In genomic region chr12:121648458-121649028, GRCh38 we compare ENCODE assay signal across 26 cellular contexts. TPM values are rescaled to one million over a fixed set of nuclear protein-coding genes. Genes with fewer than 3 reads are reported as not detected.
DNase-seq lines count a peak whose midpoint lies in the region; ATAC-seq, FAIRE-seq and TF ChIP-seq lines count a peak whose summit lies in the region.
"Had no signal": no experiment of that assay in that cellular context is flagged by ENCODE, and none has a peak within 500 bp of the region (broad histone marks: within the 10 kb centered on the region; RNA-seq: fewer than 3 reads in every experiment).

No MANE protein-coding gene starts in this region.

- H3K36me3 ChIP-seq in KOPT-K1 (ENCODE audit: insufficient read depth, low read length) (peaks cover 64% of the 10 kb centered on the region), K562 (ENCODE audit: control insufficient read depth, insufficient read depth, low read length) (no peaks in the 10 kb centered on the region), neutrophil (peaks cover 2% of the 10 kb centered on the region), breast epithelium (no peaks in the 10 kb centered on the region)
- H3K36me3 ChIP-seq: colonic mucosa, pancreas, tibial artery had no signal

- FAIRE-seq in K562 (lab: Jason Lieb, UNC), result peak; percentile 44
- no peak for FAIRE-seq in RCC 7860 (lab: Jason Lieb, UNC)
- FAIRE-seq: pancreas had no signal

- 90% methylated on average over 11 of the region's 11 CpGs for WGBS in K562 (ENCODE audit: insufficient coverage, low coverage, missing lambda C conversion rate)

- H3K27ac ChIP-seq in KOPT-K1 (ENCODE audit: low read depth, low read length, poor library complexity, severe bottlenecking) (peak overlapping the region; percentile 68), K562 (ENCODE audit: extremely low read depth, low read depth, low read length) (no peak overlapping the region), neutrophil (peak overlapping the region; percentile 80), breast epithelium (no peak overlapping the region)
- H3K27ac ChIP-seq: 22Rv1, colonic mucosa, gastroesophageal sphincter, pancreas, tibial artery had no signal

- no TSS peak for BruUV-seq in K562 (replicated peaks; lab: Mats Ljungman, UMichigan)

- no peaks in the 10 kb centered on the region for H3K9me3 ChIP-seq in KOPT-K1 (ENCODE audit: insufficient read depth, low read length, poor library complexity, severe bottlenecking)
- H3K9me3 ChIP-seq in K562 (replicated peaks; ENCODE audit: control insufficient read depth, insufficient read depth, low read depth, low read length), result no peaks in the 10 kb centered on the region
- no peaks in the 10 kb centered on the region for H3K9me3 ChIP-seq in neutrophil
- H3K9me3 ChIP-seq in breast epithelium, result no peaks in the 10 kb centered on the region
- H3K9me3 ChIP-seq: colonic mucosa, gastroesophageal sphincter, pancreas, tibial artery had no signal

- peaks cover 2% of the 10 kb centered on the region for H3K9me1 ChIP-seq in K562 (ENCODE audit: control insufficient read depth, insufficient read depth, low read length)

- H3K4me1 ChIP-seq in K562 (replicated peaks in 1 of 2; ENCODE audit: control insufficient read depth in 2 of 2, insufficient read depth in 2 of 2, low read length in 2 of 2) (peaks cover 10 to 20% of the 10 kb centered on the region in 2 experiments), neutrophil (ENCODE audit: control insufficient read depth in 1 of 2, insufficient read depth in 1 of 2, low read depth in 1 of 2, low read length in 1 of 2) (peaks cover 36 to 40% of the 10 kb centered on the region in 2 experiments), breast epithelium (no peaks in the 10 kb centered on the region)
- H3K4me1 ChIP-seq: colonic mucosa, gastroesophageal sphincter, pancreas, tibial artery had no signal

- H3K27me3 ChIP-seq in K562 (ENCODE audit: control insufficient read depth in 2 of 2, insufficient read depth in 2 of 2, low read length in 2 of 2) (no peaks in the 10 kb centered on the region), neutrophil (no peaks in the 10 kb centered on the region), breast epithelium (no peaks in the 10 kb centered on the region)
- H3K27me3 ChIP-seq: colonic mucosa, gastroesophageal sphincter, pancreas, tibial artery had no signal

- TF ChIP-seq CTCF in K562 (IDR thresholded peaks at IDR 0.05 in 2 of 3, conservative IDR thresholded peaks at IDR 0.05 in 1 of 3; ENCODE audit: insufficient read depth in 2 of 3, low read depth in 1 of 3, low read length in 3 of 3), result no peak
- TF ChIP-seq CTCF in neutrophil (IDR thresholded peaks at IDR 0.05), result no peak
- TF ChIP-seq CTCF in breast epithelium (IDR thresholded peaks at IDR 0.05), result no peak

- peak; percentile 36 for DNase-seq in DMS153 (lab: John Stamatoyannopoulos, UW)
- no peak for DNase-seq in DMS153 treated with DMSO at 0.1 percent for 48 hours (lab: John Stamatoyannopoulos, UW; ENCODE audit: unreplicated experiment)
- no peak for DNase-seq in K562 (ENCODE audit: extremely low read depth in 1 of 4, low spot score in 3 of 4)
- DNase-seq in RCC 7860 (ENCODE audit: low spot score), result no peak
- DNase-seq in breast epithelium (ENCODE audit: low spot score in 2 of 2), result no peak
- DNase-seq: activated CD4-positive, alpha-beta T cell treated with anti-CD3 and anti-CD28 coated beads for 48 hours; activated CD8-positive, alpha-beta memory T cell treated with anti-CD3 and anti-CD28 coated beads, Interleukin-2, amount 50 U/mL, for 48 hours; CD4-positive, alpha-beta memory T cell; colonic mucosa; hypothalamus; naive thymus-derived CD8-positive, alpha-beta T cell; NCI-H1105; NCI-H526 treated with DMSO at 0.1 percent for 48 hours; pancreas; right cardiac atrium; stimulated activated CD4-positive, alpha-beta T cell treated with anti-CD3 and anti-CD28 coated beads, Interleukin-4, amount 100 ng/mL, for 4 hours; stimulated activated naive CD8-positive, alpha-beta T cell treated with anti-CD3 and anti-CD28 coated beads, Interleukin-15, Interleukin-2, amounts not matched to agents 100 U/mL and 50 U/mL, for 24 hours; tibial artery had no signal

- no peak for TF ChIP-seq EP300 in K562 (IDR thresholded peaks at IDR 0.05; ENCODE audit: low read length)

- H2AFZ ChIP-seq in K562 (ENCODE audit: low read depth, low read length), result no peak overlapping the region

- H3K4me3 ChIP-seq in K562 (no peak overlapping the region), neutrophil (ENCODE audit: low read depth in 1 of 2, low read length in 1 of 2) (no peak overlapping the region), breast epithelium (no peak overlapping the region)
- H3K4me3 ChIP-seq: colonic mucosa, gastroesophageal sphincter, pancreas, tibial artery had no signal

- H3K79me2 ChIP-seq in K562 (ENCODE audit: control insufficient read depth, insufficient read depth, low read length), result no peaks in the 10 kb centered on the region

- H3K4me2 ChIP-seq in K562 (ENCODE audit: insufficient read depth, low read length), result no peak overlapping the region

- TF ChIP-seq RAD21 in K562 (CRISPR knock-in tag; conservative IDR thresholded peaks at IDR 0.05 in 1 of 2, IDR thresholded peaks at IDR 0.05 in 1 of 2), result no peak

- no peak for TF ChIP-seq POLR2A in K562 (conservative IDR thresholded peaks at IDR 0.05)
- TF ChIP-seq POLR2A in breast epithelium (IDR thresholded peaks at IDR 0.05), result no peak

- no peak overlapping the region for H3K9ac ChIP-seq in K562 (ENCODE audit: insufficient read depth in 1 of 2, low read depth in 2 of 2, low read length in 2 of 2)

- POLR2A ChIA-PET in K562 (lab: Yijun Ruan, JAX), result interaction anchor here (0.5 to 1.2 kb wide), 3 partner anchors 16 to 23 kb away, joined by 3 to 4 read pairs (median 3); no protein-coding TSS in a partner anchor

- ATAC-seq in K562 (no peak), HG02588 (IDR thresholded peaks at IDR 0.05; ENCODE audit: unreplicated experiment) (no peak)
- ATAC-seq: gastroesophageal sphincter, left lobe of liver, pancreas, right cardiac atrium had no signal

- H4K20me1 ChIP-seq in K562 (replicated peaks; ENCODE audit: control insufficient read depth, insufficient read depth, low read length), result no peaks in the 10 kb centered on the region

- CTCF ChIA-PET in K562 (lab: Yijun Ruan, JAX; ENCODE audit: low intra/inter-chr PET ratio), result no interaction called here

- intact Hi-C loops in K562 (cut with micrococcal nuclease), result loop anchor here (2.0 kb wide), 1 partner anchor 22 kb away; the partner anchor contains the start of gene ORAI1
- intact Hi-C loops in breast epithelium (cut with DNase I; ENCODE audit: low total_unique reads), result no loop called here

- in situ Hi-C loops in K562 (cut with MboI), result no loop called here

RNA-seq across cellular contexts. Expression of gene MORN3, which starts 20.9 kb away (rescaled TPM):
- total RNA-seq in K562 (2011; cell fraction: chromatin; rRNA removed; ENCODE audit: low replicate concordance), result 0.14 and 0.25 TPM in 2 replicates
- 0.17 TPM in 1 of 2 replicates, not detected in the other for total RNA-seq in K562 (2011; cell fraction: nucleolus; rRNA removed)
- total RNA-seq in K562 (2011; cell fraction: nucleoplasm; rRNA removed), result 0.31 TPM in 1 of 2 replicates, not detected in the other
- 0.09 and 0.12 TPM in 2 replicates for total RNA-seq in K562 (2014; rRNA removed)
- total RNA-seq in K562 (2014; rRNA removed; fragmentation: Illumina TruSeq; extraction: Trizol), result 0.22 and 0.26 TPM in 2 replicates
- 0.11 TPM in 2 replicates for total RNA-seq in K562 (2015; rRNA removed; fragmentation: Illumina TruSeq; extraction: Trizol)
- 0.22 TPM in 2 replicates for total RNA-seq in K562 (2021)
- 0.20 and 0.28 TPM in 2 replicates for polyA plus RNA-seq in K562 (2011; rRNA removed)
- polyA plus RNA-seq in K562 (2011; cell fraction: cytosol; rRNA removed), result 0.32 and 0.39 TPM in 2 replicates
- 0.07 and 0.29 TPM in 2 replicates for polyA plus RNA-seq in K562 (2011; cell fraction: nucleus; rRNA removed)
- 0.18 and 0.25 TPM in 2 replicates for polyA plus RNA-seq in K562 (2012)
- polyA plus RNA-seq in K562 (2014; fragmentation: Illumina TruSeq; extraction: Trizol), result 0.19 and 0.32 TPM in 2 replicates
- polyA plus RNA-seq in K562 (2014; fragmentation: Nextera tagmentation; extraction: Ambion mirVana), result under 1 TPM; 0.25 to 0.27 TPM
- polyA plus RNA-seq in K562 (2014; rRNA removed), result 0.12 and 0.15 TPM in 2 replicates
- 0.11 TPM in 1 of 2 replicates, not detected in the other for polyA minus RNA-seq in K562 (2011; rRNA and poly(A)+ RNA removed)
- not detected in 2 replicates for polyA minus RNA-seq in K562 (2011; cell fraction: cytosol; rRNA and poly(A)+ RNA removed)
- polyA minus RNA-seq in K562 (2011; cell fraction: nucleus; rRNA and poly(A)+ RNA removed), result not detected in 2 replicates
- total RNA-seq in breast epithelium, result 1 to 10 TPM in 1 of 3 donors, under 1 TPM in 1, not detected in 1; 0.29 to 2.0 TPM
- total RNA-seq: colonic mucosa, left lobe of liver, RPMI7951, SK-MEL-5 had no signal

RNA-seq across cellular contexts. Expression of gene ORAI1, which starts 22.2 kb away (rescaled TPM):
- 8.2 and 28.4 TPM in 2 replicates for total RNA-seq in K562 (2011; cell fraction: chromatin; rRNA removed; ENCODE audit: low replicate concordance)
- total RNA-seq in K562 (2011; cell fraction: nucleolus; rRNA removed), result 44.5 and 57.0 TPM in 2 replicates
- total RNA-seq in K562 (2011; cell fraction: nucleoplasm; rRNA removed), result 25.6 and 29.5 TPM in 2 replicates
- total RNA-seq in K562 (2014; rRNA removed), result 9.8 and 13.2 TPM in 2 replicates
- 2.2 and 2.6 TPM in 2 replicates for total RNA-seq in K562 (2014; rRNA removed; fragmentation: Illumina TruSeq; extraction: Trizol)
- total RNA-seq in K562 (2015; rRNA removed; fragmentation: Illumina TruSeq; extraction: Trizol), result 9.3 and 9.4 TPM in 2 replicates
- 23.8 and 24.4 TPM in 2 replicates for total RNA-seq in K562 (2021)
- polyA plus RNA-seq in K562 (2011; rRNA removed), result 9.3 and 15.7 TPM in 2 replicates
- polyA plus RNA-seq in K562 (2011; cell fraction: cytosol; rRNA removed), result 18.2 and 58.0 TPM in 2 replicates
- 9.6 and 14.9 TPM in 2 replicates for polyA plus RNA-seq in K562 (2011; cell fraction: nucleus; rRNA removed)
- polyA plus RNA-seq in K562 (2012), result 25.0 and 36.1 TPM in 2 replicates
- 5.5 and 16.0 TPM in 2 replicates for polyA plus RNA-seq in K562 (2014; fragmentation: Illumina TruSeq; extraction: Trizol)
- 1 to 10 TPM; 2.9 to 3.7 TPM for polyA plus RNA-seq in K562 (2014; fragmentation: Nextera tagmentation; extraction: Ambion mirVana)
- 18.1 and 26.9 TPM in 2 replicates for polyA plus RNA-seq in K562 (2014; rRNA removed)
- 5.4 and 7.7 TPM in 2 replicates for polyA minus RNA-seq in K562 (2011; rRNA and poly(A)+ RNA removed)
- 29.4 and 32.0 TPM in 2 replicates for polyA minus RNA-seq in K562 (2011; cell fraction: cytosol; rRNA and poly(A)+ RNA removed)
- polyA minus RNA-seq in K562 (2011; cell fraction: nucleus; rRNA and poly(A)+ RNA removed), result 7.9 and 9.3 TPM in 2 replicates
- 10 to 100 TPM in 1 of 3 donors, 1 to 10 TPM in 2; 6.0 to 12.5 (median 6.7) TPM for total RNA-seq in breast epithelium

Comparison
In these comparisons a context has a peak if more than half of its experiments do, and no peak if none do; other contexts are left out.
1. H3K27ac ChIP-seq: peak in KOPT-K1 (single experiment) and neutrophil (single experiment); none in K562 (single experiment) and breast epithelium (0 of 2).